12 cellular contexts compared by ENCODE assay signal in genomic region chr20:57450931-57451330, GRCh38. TPM values are rescaled to one million over a fixed set of nuclear protein-coding genes. Genes with fewer than 3 reads are reported as not detected.
DNase-seq lines count a peak whose midpoint lies in the region; ATAC-seq and TF ChIP-seq lines count a peak whose summit lies in the region.
"Had no signal": no experiment of that assay in that cellular context is flagged by ENCODE, and none has a peak within 500 bp of the region (broad histone marks: within the 10 kb centered on the region; RNA-seq: fewer than 3 reads in every experiment).

No MANE protein-coding gene starts in this region.

- H3K4me1 Mint-ChIP-seq in activated B cell treated with CpG ODN at 0.5 μM for 24 hours, result peaks cover 68% of the 10 kb centered on the region
- peaks cover 39% of the 10 kb centered on the region for H3K4me1 Mint-ChIP-seq in stimulated activated effector memory CD8-positive, alpha-beta T cell treated with anti-CD3 and anti-CD28 coated beads, Interleukin-12 subunit alpha, Interleukin-12 subunit beta, amount 100 ng/mL, for 72 hours

- POLR2A ChIA-PET in activated B cell treated with CpG ODN at 0.5 μM for 24 hours (lab: Charles Lee), result interaction anchor here (0.9 to 1.9 kb wide), 7 partner anchors 19 to 59 kb away, joined by 5 to 14 read pairs (median 6); partner anchors contain the start of gene RBM38

- TF ChIP-seq CTCF in activated B cell treated with CpG ODN at 0.5 μM for 24 hours (IDR thresholded peaks at IDR 0.05), result no peak

- H3K27me3 Mint-ChIP-seq in activated B cell treated with CpG ODN at 0.5 μM for 24 hours, result no peaks in the 10 kb centered on the region

- no peaks in the 10 kb centered on the region for H3K9me3 Mint-ChIP-seq in activated B cell treated with CpG ODN at 0.5 μM for 24 hours
- no peaks in the 10 kb centered on the region for H3K9me3 Mint-ChIP-seq in stimulated activated effector memory CD8-positive, alpha-beta T cell treated with anti-CD3 and anti-CD28 coated beads, Interleukin-12 subunit alpha, Interleukin-12 subunit beta, amount 100 ng/mL, for 72 hours
- H3K9me3 Mint-ChIP-seq: GM23338, neural crest cell had no signal

- ATAC-seq in HG02970 (IDR thresholded peaks at IDR 0.05; ENCODE audit: low FRiP score, unreplicated experiment) (peak; percentile 17), activated B cell treated with CpG ODN at 0.5 μM for 24 hours (ENCODE audit: low read depth) (peak; percentile 28), GM21526 (IDR thresholded peaks at IDR 0.05; ENCODE audit: low FRiP score, unreplicated experiment) (no peak), HG02763 (IDR thresholded peaks at IDR 0.05; ENCODE audit: unreplicated experiment) (no peak)
- no peak for ATAC-seq in stimulated activated effector memory CD8-positive, alpha-beta T cell treated with anti-CD3 and anti-CD28 coated beads, Interleukin-12 subunit alpha, Interleukin-12 subunit beta, amount 100 ng/mL, for 72 hours
- ATAC-seq: GM23338 had no signal

- H3K27ac Mint-ChIP-seq in activated B cell treated with CpG ODN at 0.5 μM for 24 hours, result peak overlapping the region; percentile 63
- H3K27ac Mint-ChIP-seq in stimulated activated effector memory CD8-positive, alpha-beta T cell treated with anti-CD3 and anti-CD28 coated beads, Interleukin-12 subunit alpha, Interleukin-12 subunit beta, amount 100 ng/mL, for 72 hours, result no peak overlapping the region
- H3K27ac Mint-ChIP-seq: GM23338 had no signal

- intact Hi-C loops in activated B cell treated with CpG ODN at 0.5 μM for 24 hours (cut with micrococcal nuclease), result loop anchor here (1.0 kb wide), 4 partner anchors 18 to 50 kb away; no protein-coding TSS in a partner anchor

- CTCF ChIA-PET in activated B cell treated with CpG ODN at 0.5 μM for 24 hours (lab: Charles Lee), result no interaction called here

- H3K36me3 Mint-ChIP-seq in activated B cell treated with CpG ODN at 0.5 μM for 24 hours (ENCODE audit: low read depth), result no peaks in the 10 kb centered on the region
- no peaks in the 10 kb centered on the region for H3K36me3 Mint-ChIP-seq in stimulated activated effector memory CD8-positive, alpha-beta T cell treated with anti-CD3 and anti-CD28 coated beads, Interleukin-12 subunit alpha, Interleukin-12 subunit beta, amount 100 ng/mL, for 72 hours

- peak; percentile 59 for DNase-seq in activated CD8-positive, alpha-beta memory T cell treated with anti-CD3 and anti-CD28 coated beads for 24 hours
- no peak for DNase-seq in activated CD8-positive, alpha-beta memory T cell treated with anti-CD3 and anti-CD28 coated beads, Interleukin-2, amount 50 U/mL, for 4 hours
- DNase-seq in activated B cell treated with CpG ODN at 0.5 μM for 24 hours (no peak), islet precursor cell (no peak)
- no peak for DNase-seq in stimulated activated effector memory CD8-positive, alpha-beta T cell treated with anti-CD3 and anti-CD28 coated beads, Interleukin-12 subunit alpha, Interleukin-12 subunit beta, amount 100 ng/mL, for 72 hours (ENCODE audit: low spot score in 2 of 2)
- DNase-seq: activated gamma-delta T cell treated with Interleukin-2 at 50 U/mL for 16 hours, NCI-H526 treated with DMSO at 0.1 percent for 48 hours had no signal

- peak overlapping the region; percentile 69 for H3K4me3 Mint-ChIP-seq in activated B cell treated with CpG ODN at 0.5 μM for 24 hours
- peak overlapping the region; percentile 36 for H3K4me3 Mint-ChIP-seq in stimulated activated effector memory CD8-positive, alpha-beta T cell treated with anti-CD3 and anti-CD28 coated beads, Interleukin-12 subunit alpha, Interleukin-12 subunit beta, amount 100 ng/mL, for 72 hours
- H3K4me3 Mint-ChIP-seq: GM23338, neural crest cell had no signal

RNA-seq across cellular contexts. Expression of gene RBM38, which starts 59.7 kb away (rescaled TPM):
- total RNA-seq in activated B cell treated with CpG ODN at 0.5 μM for 24 hours, result 69.6 and 70.7 TPM in 2 replicates

Comparison
In these comparisons a context has a peak if more than half of its experiments do, and no peak if none do; other contexts are left out.
1. ATAC-seq: peak in HG02970 (single experiment) and activated B cell treated with CpG ODN at 0.5 μM for 24 hours (single experiment); none in stimulated activated effector memory CD8-positive, alpha-beta T cell treated with anti-CD3 and anti-CD28 coated beads, Interleukin-12 subunit alpha, Interleukin-12 subunit beta, amount 100 ng/mL, for 72 hours (single experiment), GM21526 (single experiment) and HG02763 (single experiment).